ENCODE assay signal across 8 cellular contexts in genomic region chr2:223943135-223943534, GRCh38. TPM values are rescaled to one million over a fixed set of nuclear protein-coding genes. Genes with fewer than 3 reads are reported as not detected.
A peak's percentile ranks its signal among the peaks of the same experiment; 100 is the strongest.
DNase-seq lines count a peak whose midpoint lies in the region; ATAC-seq and TF ChIP-seq lines count a peak whose summit lies in the region.

No MANE protein-coding gene starts in this region.

- intact Hi-C loops in esophagus squamous epithelium (cut with DNase I): no loop called here

- H3K9ac ChIP-seq in ES-I3 (ENCODE audit: low read depth, low read length): peak overlapping the region; percentile 87; the same call in 1 of the 2 replicates

- H3K9me3 ChIP-seq in ES-I3 (ENCODE audit: control insufficient read depth, insufficient read depth, low read length) (no peaks in the 10 kb centered on the region), SJSA1 (replicated peaks) (no peaks in the 10 kb centered on the region), esophagus squamous epithelium (no peaks in the 10 kb centered on the region)

- DNase-seq in SJSA1 (ENCODE audit: low read depth in 1 of 2, low spot score in 2 of 2): no peak
- no peak for DNase-seq in esophagus squamous epithelium (lab: John Stamatoyannopoulos, UW)
- DNase-seq in retinal pigment epithelial cell (ENCODE audit: low read depth): no peak
- DNase-seq in NCI-H187 treated with DMSO at 0.1 percent for 48 hours (lab: John Stamatoyannopoulos, UW): no peak
- no peak for DNase-seq in T-helper 9 cell

- H3K4me1 ChIP-seq in ES-I3 (ENCODE audit: insufficient read depth, low read length): peaks cover 11% of the 10 kb centered on the region
- peaks cover 59% of the 10 kb centered on the region for H3K4me1 ChIP-seq in SJSA1 (replicated peaks)
- H3K4me1 ChIP-seq in esophagus squamous epithelium: peaks cover 8 to 69% (median 20%) of the 10 kb centered on the region in 3 donors

- peak overlapping the region; percentile 95 for H3K4me3 ChIP-seq in SJSA1
- H3K4me3 ChIP-seq in esophagus squamous epithelium: peak overlapping the region in 3 of 4 donors; percentile 81 to 98 (median 96)
- H3K4me3 ChIP-seq in retinal pigment epithelial cell (ENCODE audit: low read length): peak overlapping the region; percentile 89

- peak overlapping the region; percentile 81 for H3K27ac ChIP-seq in SJSA1
- H3K27ac ChIP-seq in esophagus squamous epithelium: peak overlapping the region in 2 of 4 donors; percentile 30 to 95

- no peak for TF ChIP-seq CTCF in esophagus squamous epithelium (IDR thresholded peaks at IDR 0.05)
- no peak for TF ChIP-seq CTCF in retinal pigment epithelial cell (conservative IDR thresholded peaks at IDR 0.05; ENCODE audit: low read depth, low read length)

- no peak for ATAC-seq in HG02885 (IDR thresholded peaks at IDR 0.05; ENCODE audit: poor library complexity, unreplicated experiment)
- no peak for ATAC-seq in HG03095 (IDR thresholded peaks at IDR 0.05; ENCODE audit: unreplicated experiment)

- 54 to 77% methylated on average over 1 of the region's 1 CpG for WGBS in esophagus squamous epithelium, 2 donors

- no peak for TF ChIP-seq POLR2A in esophagus squamous epithelium (IDR thresholded peaks at IDR 0.05)

- no peaks in the 10 kb centered on the region for H3K27me3 ChIP-seq in SJSA1 (replicated peaks)
- H3K27me3 ChIP-seq in esophagus squamous epithelium: no peaks in the 10 kb centered on the region

- no peaks in the 10 kb centered on the region for H3K36me3 ChIP-seq in ES-I3 (ENCODE audit: insufficient read depth, low read length)
- peaks cover 34% of the 10 kb centered on the region for H3K36me3 ChIP-seq in SJSA1
- H3K36me3 ChIP-seq in esophagus squamous epithelium: peaks cover 0 to 5% (median 0%) of the 10 kb centered on the region in 3 donors

RNA-seq across cellular contexts. Expression of gene WDFY1, which starts 2.0 kb away (rescaled TPM):
- 126 and 145 TPM in 2 replicates for total RNA-seq in SJSA1 (2014; rRNA removed; shearing (Covaris generic))
- total RNA-seq in esophagus squamous epithelium: 10 to 100 TPM; 13.8 to 36.4 (median 21.3) TPM

RNA-seq across cellular contexts. Expression of gene MRPL44, which starts 14.1 kb away (rescaled TPM):
- total RNA-seq in SJSA1 (2014; rRNA removed; shearing (Covaris generic)): 47.2 and 55.6 TPM in 2 replicates
- total RNA-seq in esophagus squamous epithelium: 10 to 100 TPM; 18.5 to 35.6 (median 23.5) TPM
